11 cellular contexts compared by ENCODE assay signal in the genomic region with DNA sequence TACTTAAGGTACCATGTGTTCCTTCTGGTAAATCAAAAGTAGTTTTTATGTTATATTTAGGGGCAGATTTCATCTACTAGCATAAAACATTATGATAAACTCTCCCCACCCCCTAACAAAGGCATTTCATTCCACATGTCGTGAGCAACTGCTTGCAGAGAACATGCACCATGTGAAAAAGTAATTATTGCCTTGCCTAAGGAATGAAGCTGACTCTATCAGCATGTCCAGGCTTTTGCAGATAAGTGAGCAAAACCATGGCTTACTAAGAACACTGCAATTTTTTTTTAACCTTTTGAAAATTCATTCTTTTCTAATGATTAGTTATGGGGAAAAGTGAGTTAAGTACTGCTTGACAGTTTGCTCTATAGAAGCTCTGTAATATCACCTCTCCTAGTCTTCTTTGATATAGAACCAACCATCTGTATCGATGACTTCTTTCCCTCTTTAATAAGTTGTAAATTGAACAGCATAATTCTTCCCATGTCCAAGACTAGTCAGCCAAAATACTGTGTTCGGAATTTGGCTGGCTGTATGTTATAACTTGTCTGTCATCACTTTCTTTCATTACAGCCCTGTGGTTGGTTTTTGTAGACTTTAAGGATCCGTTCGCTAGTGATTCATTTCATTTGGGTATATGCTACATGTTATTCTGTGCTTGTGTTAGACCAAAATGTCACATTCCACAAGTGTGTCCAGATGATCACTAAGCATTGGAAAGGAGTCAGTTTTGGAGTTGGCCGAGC.
DNase-seq lines count a peak whose midpoint lies in the region; ATAC-seq and TF ChIP-seq lines count a peak whose summit lies in the region.
"Had no signal": no experiment of that assay in that cellular context is flagged by ENCODE, and none has a peak within 500 bp of the region (broad histone marks: within the 10 kb centered on the region; RNA-seq: fewer than 3 reads in every experiment).

No MANE protein-coding gene starts in this region.

- no peaks in the 10 kb centered on the region for H3K36me3 ChIP-seq in BLaER1 treated with 17β-estradiol and CSF1 and Interleukin-3, amounts not matched to agents 10 nM and 100 nM
- no peaks in the 10 kb centered on the region for H3K36me3 ChIP-seq in PC-3 (ENCODE audit: low read depth, low read length)
- H3K36me3 ChIP-seq: spleen had no signal

- DNase-seq in PC-3 (no peak), epithelial cell of esophagus (ENCODE audit: low read depth) (peak; percentile 60), naive B cell (no peak), putamen (ENCODE audit: low spot score) (no peak), iPS-NIHi11 (ENCODE audit: low spot score) (no peak)
- DNase-seq: activated CD4-positive, CD25-positive, alpha-beta regulatory T cell; spleen had no signal

- H3K27me3 Mint-ChIP-seq in naive B cell: peaks cover 0 to 5% (median 0%) of the 10 kb centered on the region in 3 donors

- peak overlapping the region in 10 of 11 experiments; percentile 37 to 76 (median 66); a peak in 15 of 22 replicates for H3K4me2 ChIP-seq in BLaER1 treated with 17β-estradiol and CSF1 and Interleukin-3, amounts not matched to agents 10 nM and 100 nM
- peak overlapping the region; percentile 72; the same call in 1 of the 2 replicates for H3K4me2 ChIP-seq in PC-3 (ENCODE audit: low read length)

- peaks cover 0 to 12% (median 4%) of the 10 kb centered on the region in 11 experiments; a peak in 3 of 22 replicates for H3K9me3 ChIP-seq in BLaER1 treated with 17β-estradiol and CSF1 and Interleukin-3, amounts not matched to agents 10 nM and 100 nM (replicated peaks in 1 of 11)
- H3K9me3 ChIP-seq in PC-3 (ENCODE audit: low read length): no peaks in the 10 kb centered on the region
- H3K9me3 ChIP-seq: spleen had no signal

- no peaks in the 10 kb centered on the region for H3K79me2 ChIP-seq in PC-3 (ENCODE audit: low read length)

- no peak overlapping the region for H3K4me3 ChIP-seq in BLaER1 treated with 17β-estradiol and CSF1 and Interleukin-3, amounts not matched to agents 10 nM and 100 nM
- H3K4me3 ChIP-seq in PC-3 (ENCODE audit: low read length) (no peak overlapping the region), epithelial cell of esophagus (ENCODE audit: low read length) (no peak overlapping the region)

- no peaks in the 10 kb centered on the region for H3K9me2 ChIP-seq in PC-3 (replicated peaks; ENCODE audit: low read length)

- no peak overlapping the region for H2AFZ ChIP-seq in PC-3 (ENCODE audit: low read length)

- peaks cover 48 to 88% (median 73%) of the 10 kb centered on the region in 10 experiments for H3K4me1 ChIP-seq in BLaER1 treated with 17β-estradiol and CSF1 and Interleukin-3, amounts not matched to agents 10 nM and 100 nM
- peaks cover 39% of the 10 kb centered on the region for H3K4me1 ChIP-seq in PC-3 (ENCODE audit: insufficient read depth, low read length)

- H3K27ac ChIP-seq in BLaER1 treated with 17β-estradiol and CSF1 and Interleukin-3, amounts not matched to agents 10 nM and 100 nM: peak overlapping the region in 4 of 11 experiments; percentile 45 to 57 (median 53); a peak in 2 of 22 replicates
- no peak overlapping the region for H3K27ac ChIP-seq in PC-3 (ENCODE audit: low read length)

- peaks cover 37 to 60% (median 39%) of the 10 kb centered on the region in 3 donors for H3K4me1 Mint-ChIP-seq in naive B cell

- intact Hi-C loops in PC-3 (cut with micrococcal nuclease): loop anchor here (5.0 kb wide), 1 partner anchor 81 kb away; no protein-coding TSS in a partner anchor

- no peaks in the 10 kb centered on the region for H3K27me3 ChIP-seq in BLaER1 treated with 17β-estradiol and CSF1 and Interleukin-3, amounts not matched to agents 10 nM and 100 nM
- no peaks in the 10 kb centered on the region for H3K27me3 ChIP-seq in PC-3 (ENCODE audit: low read length)
- H3K27me3 ChIP-seq: spleen had no signal

- H3F3A ChIP-seq in PC-3 (ENCODE audit: low read length, unreplicated experiment): no peaks in the 10 kb centered on the region

- H3K9ac ChIP-seq in BLaER1 treated with 17β-estradiol and CSF1 and Interleukin-3, amounts not matched to agents 10 nM and 100 nM: no peak overlapping the region
- H3K9ac ChIP-seq in PC-3 (ENCODE audit: low read length): no peak overlapping the region

- POLR2A ChIA-PET in PC-3 (lab: Charles Lee; ENCODE audit: unreplicated experiment): no interaction called here

- H3K36me3 Mint-ChIP-seq in naive B cell: no peaks in the 10 kb centered on the region

- peak overlapping the region in 5 of 8 donors; percentile 32 to 87 (median 68) for H3K4me3 Mint-ChIP-seq in naive B cell

- ATAC-seq in PC-3: no peak
- ATAC-seq in naive B cell (ENCODE audit: low read depth in 2 of 2): no peak
- no peak for ATAC-seq in HG02798 (IDR thresholded peaks at IDR 0.05; ENCODE audit: poor library complexity, unreplicated experiment)
- ATAC-seq in GM18909 (IDR thresholded peaks at IDR 0.05; ENCODE audit: poor library complexity, unreplicated experiment): no peak

- no peak for TF ChIP-seq CTCF in PC-3 (conservative IDR thresholded peaks at IDR 0.05; ENCODE audit: low read depth, low read length)
- TF ChIP-seq CTCF in epithelial cell of esophagus (IDR thresholded peaks at IDR 0.05; ENCODE audit: insufficient read depth, low read depth, low read length, missing control alignments): no peak

- no peaks in the 10 kb centered on the region for H4K20me1 ChIP-seq in BLaER1 treated with 17β-estradiol and CSF1 and Interleukin-3, amounts not matched to agents 10 nM and 100 nM
- no peaks in the 10 kb centered on the region for H4K20me1 ChIP-seq in PC-3 (ENCODE audit: low read length)

- peak overlapping the region in 4 of 6 donors; percentile 73 to 93 (median 80) for H3K27ac Mint-ChIP-seq in naive B cell

- no TSS peak for BruUV-seq in PC-3 (replicated peaks; lab: Mats Ljungman, UMichigan)

- CTCF ChIA-PET in PC-3 (lab: Charles Lee): no interaction called here

- peaks cover 0 to 1% (median 0%) of the 10 kb centered on the region in 7 donors for H3K9me3 Mint-ChIP-seq in naive B cell
- H3K9me3 Mint-ChIP-seq: activated T-helper 2 cell treated with anti-CD3 and anti-CD28 coated beads, Interferon-gamma antibody, Interleukin-2, Interleukin-4, amounts not matched to agents 10 μg/mL and 5 μg/mL and 100 μg/mL, durations not matched to agents 14 hours and 24 hours and 36 hours had no signal
